In genomic region chr9:107588393-107588792, GRCh38 we compare ENCODE assay signal across 23 cellular contexts.
DNase-seq lines count a peak whose midpoint lies in the region; ATAC-seq and TF ChIP-seq lines count a peak whose summit lies in the region.
"Had no signal": no experiment of that assay in that cellular context is flagged by ENCODE, and none has a peak within 500 bp of the region (broad histone marks: within the 10 kb centered on the region; RNA-seq: fewer than 3 reads in every experiment).

No MANE protein-coding gene starts in this region.

- H3K27ac ChIP-seq in heart right ventricle (peak overlapping the region in 9 of 10 donors; percentile 72 to 89 (median 81)), colonic mucosa (peak overlapping the region; percentile 83), vagina (no peak overlapping the region)
- H3K27ac ChIP-seq: brain microvascular endothelial cell, C4-2B, tibial artery had no signal

- intact Hi-C loops in heart right ventricle (cut with DNase I) = loop anchor here in 3 of 10 donors (5.0 to 10.0 kb wide), 3 partner anchors 49 to 556 kb away; partner anchors contain the start of gene KLF4 (in 2 of the 3)
- intact Hi-C loops in Right ventricle myocardium superior (cut with DNase I) = no loop called here
- intact Hi-C loops in colonic mucosa (cut with DNase I) = no loop called here
- intact Hi-C loops in vagina (cut with DNase I) = no loop called here

- H3K9me3 ChIP-seq in heart right ventricle (no peaks in the 10 kb centered on the region), colonic mucosa (no peaks in the 10 kb centered on the region), mucosa of stomach (ENCODE audit: control insufficient read depth, low read length) (no peaks in the 10 kb centered on the region), vagina (no peaks in the 10 kb centered on the region)
- H3K9me3 ChIP-seq: tibial artery had no signal

- H3K9ac ChIP-seq in colonic mucosa (ENCODE audit: low read depth in 2 of 2, low read length in 2 of 2) = peak overlapping the region in 1 of 2 donors; percentile 58
- H3K9ac ChIP-seq in mucosa of stomach (ENCODE audit: low read length) = peak overlapping the region; percentile 68

- H3K4me1 ChIP-seq in heart right ventricle = peaks cover 0 to 36% (median 12%) of the 10 kb centered on the region in 9 donors
- H3K4me1 ChIP-seq in colonic mucosa = peaks cover under 1% of the 10 kb centered on the region
- peaks cover 80% of the 10 kb centered on the region for H3K4me1 ChIP-seq in mucosa of stomach (ENCODE audit: control insufficient read depth, insufficient read depth, low read length)
- H3K4me1 ChIP-seq in vagina = no peaks in the 10 kb centered on the region
- H3K4me1 ChIP-seq: tibial artery had no signal

- H3K27me3 Mint-ChIP-seq in activated T-cell treated with anti-CD3 and anti-CD28 coated beads, Interleukin-2, amount 50 U/mL, for 72 hours (ENCODE audit: low read depth) = peaks cover 18% of the 10 kb centered on the region
- H3K27me3 Mint-ChIP-seq: activated naive CD4-positive, alpha-beta T cell treated with anti-CD3 and anti-CD28 coated beads, Interleukin-2, amount 10 ng/mL, durations not matched to agents 7 days and 5 days had no signal

- peaks cover 6% of the 10 kb centered on the region for H3K4me1 Mint-ChIP-seq in activated T-cell treated with anti-CD3 and anti-CD28 coated beads, Interleukin-2, amount 50 U/mL, for 72 hours (ENCODE audit: low read depth)
- H3K4me1 Mint-ChIP-seq: activated naive CD4-positive, alpha-beta T cell treated with anti-CD3 and anti-CD28 coated beads, Interleukin-2, amount 10 ng/mL, durations not matched to agents 7 days and 5 days; natural killer cell had no signal

- DNase-seq in heart right ventricle (no peak), Right ventricle myocardium superior (no peak), colonic mucosa (peak; percentile 48), vagina (ENCODE audit: extremely low spot score in 2 of 2) (no peak)
- DNase-seq in activated T-cell treated with anti-CD3 and anti-CD28 coated beads, Interleukin-2, amount 50 U/mL, for 72 hours = no peak
- DNase-seq: activated naive CD4-positive, alpha-beta T cell treated with anti-CD3 and anti-CD28 coated beads, Interleukin-2, amount 10 ng/mL, durations not matched to agents 7 days and 5 days; amniotic stem cell; brain microvascular endothelial cell; effector CD8-positive, alpha-beta T cell; erythroblast; foreskin fibroblast; natural killer cell; NCI-H1105 treated with DMSO at 0.1 percent for 48 hours; NCI-H2107; retina; stimulated activated CD4-positive, alpha-beta T cell treated with anti-CD3 and anti-CD28 coated beads, Interleukin-2, amount 100 ng/mL, for 24 hours; T1000 had no signal

- H3K4me3 Mint-ChIP-seq in activated T-cell treated with anti-CD3 and anti-CD28 coated beads, Interleukin-2, amount 50 U/mL, for 72 hours = no peak overlapping the region
- H3K4me3 Mint-ChIP-seq: activated naive CD4-positive, alpha-beta T cell treated with anti-CD3 and anti-CD28 coated beads, Interleukin-2, amount 10 ng/mL, durations not matched to agents 7 days and 5 days; activated T-helper 1 cell treated with anti-CD3 and anti-CD28 coated beads, Interleukin-12 subunit alpha, Interleukin-12 subunit beta, Interleukin-2, Interleukin-4 antibody, amounts not matched to agents 30 ng/mL and 10 ng/mL and 1 ng/mL, durations not matched to agents 14 hours and 24 hours and 36 hours; natural killer cell had no signal

- H3K36me3 ChIP-seq in heart right ventricle (no peaks in the 10 kb centered on the region), colonic mucosa (no peaks in the 10 kb centered on the region), mucosa of stomach (ENCODE audit: control insufficient read depth, insufficient read depth, low read length) (no peaks in the 10 kb centered on the region), vagina (no peaks in the 10 kb centered on the region)
- H3K36me3 ChIP-seq: brain microvascular endothelial cell, tibial artery had no signal

- no peak for TF ChIP-seq POLR2A in vagina (IDR thresholded peaks at IDR 0.05)

- H3K9me3 Mint-ChIP-seq in activated T-cell treated with anti-CD3 and anti-CD28 coated beads, Interleukin-2, amount 50 U/mL, for 72 hours = no peaks in the 10 kb centered on the region
- H3K9me3 Mint-ChIP-seq: activated naive CD4-positive, alpha-beta T cell treated with anti-CD3 and anti-CD28 coated beads, Interleukin-2, amount 10 ng/mL, durations not matched to agents 7 days and 5 days; activated T-helper 1 cell treated with anti-CD3 and anti-CD28 coated beads, Interleukin-12 subunit alpha, Interleukin-12 subunit beta, Interleukin-2, Interleukin-4 antibody, amounts not matched to agents 30 ng/mL and 10 ng/mL and 1 ng/mL, durations not matched to agents 14 hours and 24 hours and 36 hours; natural killer cell had no signal

- 94 to 95% methylated on average over 6 of the region's 6 CpGs for WGBS in heart right ventricle, 2 donors

- TF ChIP-seq CTCF in heart right ventricle (IDR thresholded peaks at IDR 0.05) (no peak), colonic mucosa (IDR thresholded peaks at IDR 0.05) (no peak), vagina (IDR thresholded peaks at IDR 0.05) (no peak)

- no peaks in the 10 kb centered on the region for H3K27me3 ChIP-seq in heart right ventricle
- H3K27me3 ChIP-seq in colonic mucosa = no peaks in the 10 kb centered on the region
- H3K27me3 ChIP-seq in mucosa of stomach (ENCODE audit: control insufficient read depth, insufficient read depth, low read length) = no peaks in the 10 kb centered on the region
- H3K27me3 ChIP-seq in vagina = no peaks in the 10 kb centered on the region
- H3K27me3 ChIP-seq: brain microvascular endothelial cell, tibial artery had no signal

- ATAC-seq in heart right ventricle (no peak), Right ventricle myocardium superior (ENCODE audit: poor library complexity) (no peak), SK-N-SH treated with all-trans-retinoic acid at 6 μM for 48 hours (no peak)
- ATAC-seq in activated T-cell treated with anti-CD3 and anti-CD28 coated beads, Interleukin-2, amount 50 U/mL, for 72 hours (replicated peaks in 1 of 2) = no peak
- ATAC-seq: natural killer cell had no signal

- no peak overlapping the region for H3K27ac Mint-ChIP-seq in activated T-cell treated with anti-CD3 and anti-CD28 coated beads, Interleukin-2, amount 50 U/mL, for 72 hours
- H3K27ac Mint-ChIP-seq: activated naive CD4-positive, alpha-beta T cell treated with anti-CD3 and anti-CD28 coated beads, Interleukin-2, amount 10 ng/mL, durations not matched to agents 7 days and 5 days; activated T-helper 1 cell treated with anti-CD3 and anti-CD28 coated beads, Interleukin-12 subunit alpha, Interleukin-12 subunit beta, Interleukin-2, Interleukin-4 antibody, amounts not matched to agents 30 ng/mL and 10 ng/mL and 1 ng/mL, durations not matched to agents 14 hours and 24 hours and 36 hours; natural killer cell had no signal

- peak overlapping the region in 1 of 10 donors; percentile 18 for H3K4me3 ChIP-seq in heart right ventricle
- H3K4me3 ChIP-seq in colonic mucosa = no peak overlapping the region
- no peak overlapping the region for H3K4me3 ChIP-seq in mucosa of stomach (ENCODE audit: low read length)
- H3K4me3 ChIP-seq in vagina = no peak overlapping the region
- H3K4me3 ChIP-seq: smooth muscle cell had no signal

- no peaks in the 10 kb centered on the region for H3K36me3 Mint-ChIP-seq in activated T-cell treated with anti-CD3 and anti-CD28 coated beads, Interleukin-2, amount 50 U/mL, for 72 hours (ENCODE audit: insufficient read depth in 2 of 2)
- H3K36me3 Mint-ChIP-seq: activated naive CD4-positive, alpha-beta T cell treated with anti-CD3 and anti-CD28 coated beads, Interleukin-2, amount 10 ng/mL, durations not matched to agents 7 days and 5 days; natural killer cell had no signal

TF ChIP-seq in SK-N-SH treated with all-trans-retinoic acid at 6 μM for 48 hours, 23 proteins besides CTCF, POLR2A, EP300 and RAD21 (continues in another document):
- TF ChIP-seq ZNF8 (CRISPR knock-in tag; IDR thresholded peaks at IDR 0.05) = no peak
- TF ChIP-seq ZNF565 (CRISPR knock-in tag; conservative IDR thresholded peaks at IDR 0.05; ENCODE audit: low read depth) = no peak
- TF ChIP-seq POU6F1 (CRISPR knock-in tag; IDR thresholded peaks at IDR 0.05; ENCODE audit: borderline replicate concordance, low read depth) = no peak
- TF ChIP-seq ESRRG (CRISPR knock-in tag; IDR thresholded peaks at IDR 0.05) = no peak
- no peak for TF ChIP-seq PATZ1 (CRISPR knock-in tag; IDR thresholded peaks at IDR 0.05; ENCODE audit: borderline replicate concordance)
- TF ChIP-seq ZNF70 (CRISPR knock-in tag; IDR thresholded peaks at IDR 0.05) = no peak
- TF ChIP-seq RARB (CRISPR knock-in tag; IDR thresholded peaks at IDR 0.05) = no peak
